10 cellular contexts compared by ENCODE assay signal in the genomic region with DNA sequence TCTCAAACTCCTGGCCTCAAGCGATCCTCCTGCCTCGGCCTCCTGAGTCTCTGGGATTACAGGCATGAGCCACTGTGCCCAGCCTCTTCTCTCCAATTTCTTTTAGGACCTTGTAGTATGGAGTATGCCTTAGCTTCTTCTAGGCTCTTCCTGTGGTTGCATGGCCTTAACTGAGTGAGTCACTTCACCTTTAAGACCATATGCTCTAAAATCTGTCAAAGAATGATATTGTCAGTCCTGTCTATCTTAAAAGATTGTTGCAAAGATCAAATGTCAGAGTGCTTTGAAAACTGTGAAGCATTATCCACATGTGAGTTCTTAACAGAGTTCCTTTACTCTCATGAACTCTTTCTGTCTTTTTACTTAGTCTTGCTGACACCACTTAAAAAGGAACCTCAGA. TPM values are rescaled to one million over a fixed set of nuclear protein-coding genes. Genes with fewer than 3 reads are reported as not detected.
DNase-seq lines count a peak whose midpoint lies in the region; ATAC-seq and TF ChIP-seq lines count a peak whose summit lies in the region.
"Had no signal": no experiment of that assay in that cellular context is flagged by ENCODE, and none has a peak within 500 bp of the region (broad histone marks: within the 10 kb centered on the region; RNA-seq: fewer than 3 reads in every experiment).

No MANE protein-coding gene starts in this region.

- H3K27me3 ChIP-seq in BLaER1 treated with 17β-estradiol and CSF1 and Interleukin-3, amounts not matched to agents 10 nM and 100 nM, result no peaks in the 10 kb centered on the region
- H3K27me3 ChIP-seq in WERI-Rb-1 (ENCODE audit: insufficient read depth, low read depth, severe bottlenecking), result no peaks in the 10 kb centered on the region

- H4K20me1 ChIP-seq in BLaER1 treated with 17β-estradiol and CSF1 and Interleukin-3, amounts not matched to agents 10 nM and 100 nM, result peaks cover 0 to 91% (median 57%) of the 10 kb centered on the region in 11 experiments; a peak in 14 of 22 replicates

- no peak overlapping the region for H3K27ac ChIP-seq in BLaER1 treated with 17β-estradiol and CSF1 and Interleukin-3, amounts not matched to agents 10 nM and 100 nM
- H3K27ac ChIP-seq in WERI-Rb-1, result no peak overlapping the region
- H3K27ac ChIP-seq: HL-60 had no signal

- in situ Hi-C loops in astrocyte of the spinal cord (cut with HindIII; ENCODE audit: low sequenced_read_pairs), result no loop called here

- H3K27me3 Mint-ChIP-seq in naive thymus-derived CD8-positive, alpha-beta T cell, result no peaks in the 10 kb centered on the region

- H3K4me2 ChIP-seq in BLaER1 treated with 17β-estradiol and CSF1 and Interleukin-3, amounts not matched to agents 10 nM and 100 nM, result peak overlapping the region in 7 of 11 experiments; percentile 35 to 50 (median 44); a peak in 12 of 22 replicates

- H3K9me3 Mint-ChIP-seq in naive thymus-derived CD8-positive, alpha-beta T cell, result no peaks in the 10 kb centered on the region
- H3K9me3 Mint-ChIP-seq: H9 had no signal

- H3K27ac Mint-ChIP-seq in naive thymus-derived CD8-positive, alpha-beta T cell, result peak overlapping the region in 9 of 10 donors; percentile 17 to 92 (median 70)

- peak; percentile 39 to 66 for ATAC-seq in naive thymus-derived CD8-positive, alpha-beta T cell
- no peak for ATAC-seq in HG02571 (IDR thresholded peaks at IDR 0.05; ENCODE audit: unreplicated experiment)

- no peak overlapping the region for H3K9ac ChIP-seq in BLaER1 treated with 17β-estradiol and CSF1 and Interleukin-3, amounts not matched to agents 10 nM and 100 nM

- H3K36me3 ChIP-seq in BLaER1 treated with 17β-estradiol and CSF1 and Interleukin-3, amounts not matched to agents 10 nM and 100 nM, result peaks cover 0 to 58% (median 9%) of the 10 kb centered on the region in 11 experiments; a peak in 14 of 22 replicates
- H3K36me3 ChIP-seq in WERI-Rb-1, result no peaks in the 10 kb centered on the region

- no peaks in the 10 kb centered on the region for H3K9me3 ChIP-seq in BLaER1 treated with 17β-estradiol and CSF1 and Interleukin-3, amounts not matched to agents 10 nM and 100 nM (replicated peaks in 1 of 11)
- no peaks in the 10 kb centered on the region for H3K9me3 ChIP-seq in WERI-Rb-1 (ENCODE audit: severe bottlenecking)

- no peak for TF ChIP-seq CTCF in astrocyte of the spinal cord (IDR thresholded peaks at IDR 0.05; ENCODE audit: low read depth, low read length)
- TF ChIP-seq CTCF in WERI-Rb-1 (IDR thresholded peaks at IDR 0.05; ENCODE audit: low read depth, low read length), result no peak

- peaks cover 17 to 56% (median 44%) of the 10 kb centered on the region in 10 experiments for H3K4me1 ChIP-seq in BLaER1 treated with 17β-estradiol and CSF1 and Interleukin-3, amounts not matched to agents 10 nM and 100 nM

- POLR2A ChIA-PET in naive thymus-derived CD8-positive, alpha-beta T cell (lab: Charles Lee), result interaction anchor here (0.8 to 1.1 kb wide), 2 partner anchors 17 to 38 kb away, joined by 3 read pairs; no protein-coding TSS in a partner anchor

- DNase-seq in Jurkat, Clone E6-1 (ENCODE audit: low read depth, low spot score), result peak; percentile 76
- DNase-seq in astrocyte of the spinal cord (ENCODE audit: low read depth, low spot score), result peak; percentile 55
- DNase-seq in naive thymus-derived CD8-positive, alpha-beta T cell, result no peak
- DNase-seq in WERI-Rb-1, result no peak
- no peak for DNase-seq in iPS-NIHi11 (ENCODE audit: low spot score)
- DNase-seq in KG1 (lab: John Stamatoyannopoulos, UW), result no peak
- DNase-seq: H9 had no signal

- peak overlapping the region in 3 of 10 donors; percentile 9 to 37 (median 27) for H3K4me3 Mint-ChIP-seq in naive thymus-derived CD8-positive, alpha-beta T cell
- H3K4me3 Mint-ChIP-seq: H9 had no signal

- H3K4me1 Mint-ChIP-seq in naive thymus-derived CD8-positive, alpha-beta T cell, result peaks cover 35 to 63% (median 50%) of the 10 kb centered on the region in 4 donors

- peaks cover 0 to 2% (median 0%) of the 10 kb centered on the region in 3 donors for H3K36me3 Mint-ChIP-seq in naive thymus-derived CD8-positive, alpha-beta T cell

- H3K4me3 ChIP-seq in BLaER1 treated with 17β-estradiol and CSF1 and Interleukin-3, amounts not matched to agents 10 nM and 100 nM, result no peak overlapping the region
- H3K4me3 ChIP-seq in Jurkat, Clone E6-1 (ENCODE audit: low read length), result no peak overlapping the region
- H3K4me3 ChIP-seq in astrocyte of the spinal cord (ENCODE audit: low read depth, low read length), result no peak overlapping the region
- H3K4me3 ChIP-seq in WERI-Rb-1 (ENCODE audit: low read depth, low read length), result no peak overlapping the region

RNA-seq across cellular contexts. Expression of gene ATP2B4, which starts 37.2 kb away (rescaled TPM):
- polyA plus RNA-seq in Jurkat, Clone E6-1 (2012; ENCODE audit: insufficient read depth, insufficient read length), result 77.9 TPM
- total RNA-seq in naive thymus-derived CD8-positive, alpha-beta T cell, result 10 to 100 TPM; 46.8 to 49.5 TPM
- 10 to 100 TPM in 1 of 3 donors, 1 to 10 TPM in 2; 4.3 to 17.4 (median 5.3) TPM for polyA plus RNA-seq in naive thymus-derived CD8-positive, alpha-beta T cell

Comparison
In these comparisons a context has a peak if more than half of its experiments do, and no peak if none do; other contexts are left out.
1. DNase-seq: peak in Jurkat, Clone E6-1 (single experiment) and astrocyte of the spinal cord (single experiment); none in naive thymus-derived CD8-positive, alpha-beta T cell (0 of 10), WERI-Rb-1 (single experiment), iPS-NIHi11 (single experiment) and KG1 (single experiment).